In genomic region chr4:73231518-73232487, GRCh38 we compare ENCODE assay signal across 15 cellular contexts. TPM values are rescaled to one million over a fixed set of nuclear protein-coding genes. Genes with fewer than 3 reads are reported as not detected.
DNase-seq lines count a peak whose midpoint lies in the region; ATAC-seq and TF ChIP-seq lines count a peak whose summit lies in the region.
"Had no signal": no experiment of that assay in that cellular context is flagged by ENCODE, and none has a peak within 500 bp of the region (broad histone marks: within the 10 kb centered on the region; RNA-seq: fewer than 3 reads in every experiment).

No MANE protein-coding gene starts in this region.

- no peak for DNase-seq in activated T-cell treated with anti-CD3 and anti-CD28 coated beads, Interleukin-2, amount 50 U/mL, for 24 hours
- no peak for DNase-seq in activated T-cell treated with anti-CD3 and anti-CD28 coated beads, Interleukin-2, amount 50 U/mL, for 1 hour
- no peak for DNase-seq in CD4-positive, alpha-beta T cell
- DNase-seq in WTC11 (ENCODE audit: low spot score) (no peak), mucosa of descending colon (no peak), NCI-H146 (lab: John Stamatoyannopoulos, UW) (no peak)
- DNase-seq: DND-41, GM23248, KG1, NCI-H1436, NCI-H2227 treated with DMSO at 0.1 percent for 48 hours, NCI-H524 had no signal

- H3K4me1 Mint-ChIP-seq in activated T-cell treated with anti-CD3 and anti-CD28 coated beads, Interleukin-2, amount 50 U/mL, for 24 hours (ENCODE audit: low read depth), result peaks cover 27% of the 10 kb centered on the region
- peaks cover 21% of the 10 kb centered on the region for H3K4me1 Mint-ChIP-seq in CD4-positive, alpha-beta T cell (ENCODE audit: low read depth)
- H3K4me1 Mint-ChIP-seq in WTC11, result no peaks in the 10 kb centered on the region

- no peaks in the 10 kb centered on the region for H3K27me3 Mint-ChIP-seq in activated T-cell treated with anti-CD3 and anti-CD28 coated beads, Interleukin-2, amount 50 U/mL, for 24 hours
- H3K27me3 Mint-ChIP-seq in CD4-positive, alpha-beta T cell, result no peaks in the 10 kb centered on the region
- H3K27me3 Mint-ChIP-seq in WTC11 (ENCODE audit: low read depth), result no peaks in the 10 kb centered on the region

- no peaks in the 10 kb centered on the region for H3K9me3 Mint-ChIP-seq in activated T-cell treated with anti-CD3 and anti-CD28 coated beads, Interleukin-2, amount 50 U/mL, for 24 hours
- no peaks in the 10 kb centered on the region for H3K9me3 Mint-ChIP-seq in CD4-positive, alpha-beta T cell
- H3K9me3 Mint-ChIP-seq in WTC11, result peaks cover 4% of the 10 kb centered on the region; the same call in 1 of the 2 replicates

- peaks cover 83% of the 10 kb centered on the region for H3K36me3 Mint-ChIP-seq in activated T-cell treated with anti-CD3 and anti-CD28 coated beads, Interleukin-2, amount 50 U/mL, for 24 hours (ENCODE audit: low read depth)
- peaks cover 63% of the 10 kb centered on the region for H3K36me3 Mint-ChIP-seq in CD4-positive, alpha-beta T cell (ENCODE audit: low read depth)
- H3K36me3 Mint-ChIP-seq in WTC11, result peaks cover 29% of the 10 kb centered on the region

- peak overlapping the region; percentile 26 for H3K27ac Mint-ChIP-seq in activated T-cell treated with anti-CD3 and anti-CD28 coated beads, Interleukin-2, amount 50 U/mL, for 24 hours
- peak overlapping the region; percentile 16 for H3K27ac Mint-ChIP-seq in CD4-positive, alpha-beta T cell
- H3K27ac Mint-ChIP-seq in WTC11, result 0 out of 2 replicates have a peak overlapping the region, but pooled peaks have one; percentile 3

- H3K4me3 ChIP-seq in mucosa of descending colon, result no peak overlapping the region
- H3K4me3 ChIP-seq: GM23248 had no signal

- H3K36me3 ChIP-seq in mucosa of descending colon (ENCODE audit: low read depth), result no peaks in the 10 kb centered on the region

- H3K4me3 Mint-ChIP-seq in activated T-cell treated with anti-CD3 and anti-CD28 coated beads, Interleukin-2, amount 50 U/mL, for 24 hours, result no peak overlapping the region
- H3K4me3 Mint-ChIP-seq in CD4-positive, alpha-beta T cell, result no peak overlapping the region
- H3K4me3 Mint-ChIP-seq in WTC11, result no peak overlapping the region

- no peaks in the 10 kb centered on the region for H3K27me3 ChIP-seq in CD4-positive, alpha-beta T cell (ENCODE audit: control insufficient read depth, insufficient read depth, low read length)

- H3K27ac ChIP-seq in CD4-positive, alpha-beta T cell (ENCODE audit: low read depth, low read length), result no peak overlapping the region
- H3K27ac ChIP-seq: GM23248 had no signal

- TF ChIP-seq CTCF in CD4-positive, alpha-beta T cell (IDR thresholded peaks at IDR 0.05), result no peak
- TF ChIP-seq CTCF in WTC11 (IDR thresholded peaks at IDR 0.05) (no peak), mucosa of descending colon (IDR thresholded peaks at IDR 0.05) (no peak)

- POLR2A ChIA-PET in CD4-positive, alpha-beta T cell (lab: Charles Lee), result no interaction called here
- POLR2A ChIA-PET in WTC11 (lab: Charles Lee), result no interaction called here

- intact Hi-C loops in CD4-positive, alpha-beta T cell (cut with DNase I, micrococcal nuclease), result no loop called here
- intact Hi-C loops in mucosa of descending colon (cut with DNase I, micrococcal nuclease), result no loop called here

- ATAC-seq in CD4-positive, alpha-beta T cell (ENCODE audit: poor library complexity), result no peak
- ATAC-seq in WTC11 (no peak), mucosa of descending colon (peak; percentile 85), HG02840 (IDR thresholded peaks at IDR 0.05; ENCODE audit: low FRiP score, unreplicated experiment) (no peak), HG03378 (IDR thresholded peaks at IDR 0.05; ENCODE audit: unreplicated experiment) (no peak)
- ATAC-seq: HCT116 had no signal

- no peaks in the 10 kb centered on the region for H3K4me1 ChIP-seq in mucosa of descending colon (ENCODE audit: low read depth)

- CTCF ChIA-PET in CD4-positive, alpha-beta T cell (lab: Charles Lee), result no interaction called here
- CTCF ChIA-PET in WTC11 (lab: Charles Lee), result no interaction called here

- no peaks in the 10 kb centered on the region for H3K9me3 ChIP-seq in CD4-positive, alpha-beta T cell (ENCODE audit: control insufficient read depth, low read length)
- no peaks in the 10 kb centered on the region for H3K9me3 ChIP-seq in mucosa of descending colon

TF ChIP-seq in WTC11, 78 proteins besides CTCF, POLR2A, EP300 and RAD21:
- TF ChIP-seq PRDM15 (CRISPR knock-in tag; IDR thresholded peaks at IDR 0.05) (no peak), ZNF219 (CRISPR knock-in tag; IDR thresholded peaks at IDR 0.05; ENCODE audit: borderline replicate concordance) (no peak), TEAD4 (CRISPR knock-in tag; IDR thresholded peaks at IDR 0.05) (no peak), ZNF232 (CRISPR knock-in tag; IDR thresholded peaks at IDR 0.05) (no peak)

RNA-seq across cellular contexts. Expression of gene ANKRD17, which starts 26.8 kb away (rescaled TPM):
- 10 to 100 TPM; 31.9 to 34.1 TPM for total RNA-seq in CD4-positive, alpha-beta T cell
- total RNA-seq in WTC11 (2021) (66.9 to 76.0 TPM (median 71.0 TPM) in 3 replicates), mucosa of descending colon (10 to 100 TPM; 62.4 to 75.3 (median 70.4) TPM)
